9 cellular contexts compared by ENCODE assay signal in the genomic region with DNA sequence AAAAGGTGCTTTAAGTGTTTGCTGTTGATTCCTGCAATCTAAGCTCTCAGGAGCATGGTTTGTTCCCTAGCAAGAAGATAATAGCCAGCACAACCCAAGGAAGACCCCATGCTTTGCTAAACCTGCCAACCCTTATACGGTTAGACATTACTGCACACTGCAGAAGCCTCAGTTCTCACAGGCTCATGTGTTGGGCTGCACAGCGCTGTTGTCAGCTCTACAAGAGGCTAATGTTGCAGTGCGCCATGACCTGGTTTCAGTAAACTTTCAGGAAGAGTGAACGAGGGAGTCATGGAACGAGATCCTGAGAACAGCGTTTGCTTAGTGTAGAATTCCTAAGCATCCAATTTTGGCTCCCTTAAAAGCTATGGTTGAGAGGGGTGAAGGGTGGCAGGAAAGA.
DNase-seq lines count a peak whose midpoint lies in the region; ATAC-seq and TF ChIP-seq lines count a peak whose summit lies in the region.
"Had no signal": no experiment of that assay in that cellular context is flagged by ENCODE, and none has a peak within 500 bp of the region (broad histone marks: within the 10 kb centered on the region; RNA-seq: fewer than 3 reads in every experiment).

No MANE protein-coding gene starts in this region.

- H3K36me3 Mint-ChIP-seq in Calu3 (ENCODE audit: insufficient read depth, unreplicated experiment), result peaks cover 25% of the 10 kb centered on the region
- H3K36me3 Mint-ChIP-seq in natural killer cell, result no peaks in the 10 kb centered on the region

- H3K4me3 Mint-ChIP-seq in Calu3 (ENCODE audit: low read depth, unreplicated experiment) (peak overlapping the region; percentile 59), natural killer cell (peak overlapping the region; percentile 90)

- TF ChIP-seq CTCF in Calu3 (IDR thresholded peaks at IDR 0.05; ENCODE audit: unreplicated experiment), result no peak
- TF ChIP-seq CTCF in natural killer cell (IDR thresholded peaks at IDR 0.05), result no peak

- ATAC-seq in HG02981 (IDR thresholded peaks at IDR 0.05; ENCODE audit: unreplicated experiment) (peak; percentile 5), natural killer cell (peak in 1 of 3 donors; percentile 7)

- WGBS in adipose tissue, 3 donors, result 91 to 94% (median 93%) methylated on average over 6 of the region's 6 CpGs

- no TSS peak for BruUV-seq in Calu3 (replicated peaks; lab: Mats Ljungman, UMichigan)

- DNase-seq in Calu3 (no peak), natural killer cell (no peak), NOMO-1 (lab: John Stamatoyannopoulos, UW; ENCODE audit: unreplicated experiment in 2 of 2) (no peak), SKM-1 treated with dmso at 0.1 percent for 144 hours (lab: John Stamatoyannopoulos, UW; ENCODE audit: unreplicated experiment) (no peak), head of caudate nucleus (no peak), amygdala (lab: John Stamatoyannopoulos, UW) (no peak)
- DNase-seq: cortex of kidney had no signal

- H3K4me1 Mint-ChIP-seq in Calu3 (ENCODE audit: low read depth, unreplicated experiment), result peaks cover 56% of the 10 kb centered on the region
- H3K4me1 Mint-ChIP-seq in natural killer cell, result peaks cover 27% of the 10 kb centered on the region in 2 donors

- CTCF ChIA-PET in Calu3 (lab: Charles Lee), result interaction anchor here (0.9 to 1.6 kb wide), 2 partner anchors 10 to 1085 kb away, joined by 3 to 13 read pairs; no protein-coding TSS in a partner anchor

- H3K27ac Mint-ChIP-seq in Calu3 (ENCODE audit: unreplicated experiment) (peak overlapping the region; percentile 99), natural killer cell (peak overlapping the region; percentile 99)

- H3K27me3 Mint-ChIP-seq in Calu3 (ENCODE audit: unreplicated experiment) (no peaks in the 10 kb centered on the region), natural killer cell (ENCODE audit: low read depth in 2 of 2) (no peaks in the 10 kb centered on the region)

- H3K9me3 Mint-ChIP-seq in Calu3 (ENCODE audit: low read depth, unreplicated experiment), result no peaks in the 10 kb centered on the region
- H3K9me3 Mint-ChIP-seq in natural killer cell, result no peaks in the 10 kb centered on the region

- intact Hi-C loops in Calu3 (cut with micrococcal nuclease; ENCODE audit: unreplicated experiment) (no loop called here), natural killer cell (cut with micrococcal nuclease) (loop anchor here (2.0 to 10.0 kb wide), 3 partner anchors 193 to 531 kb away; no protein-coding TSS in a partner anchor), head of caudate nucleus (cut with DNase I) (no loop called here)

- peak overlapping the region; percentile 70 for H3K27ac ChIP-seq in adipose tissue (ENCODE audit: low read depth, low read length)
